Comparison of ENCODE assay signal across 1 cellular context in genomic region chr20:44746367-44747165, GRCh38.
TF ChIP-seq lines count a peak whose summit lies in the region.

No MANE protein-coding gene starts in this region.

TF ChIP-seq in H1, 55 proteins besides CTCF, POLR2A, EP300 and RAD21 (continued from another document):
- TF ChIP-seq CHD7 (IDR thresholded peaks at IDR 0.05; ENCODE audit: insufficient replicate concordance, low read length): no peak
- no peak for TF ChIP-seq ATF3 (IDR thresholded peaks at IDR 0.05; ENCODE audit: insufficient read depth, low read depth, low read length)
- no peak for TF ChIP-seq ASH2L (IDR thresholded peaks at IDR 0.05; ENCODE audit: low read length)
- no peak for TF ChIP-seq EGR1 (IDR thresholded peaks at IDR 0.05; ENCODE audit: borderline replicate concordance, low read depth, low read length)
- TF ChIP-seq SAP30 (IDR thresholded peaks at IDR 0.05; ENCODE audit: insufficient read depth, insufficient replicate concordance, low read length): no peak
- peak; percentile 99 for TF ChIP-seq KDM1A (IDR thresholded peaks at IDR 0.05; ENCODE audit: borderline replicate concordance, low read length)
- TF ChIP-seq FOSL1 (IDR thresholded peaks at IDR 0.05; ENCODE audit: insufficient read depth, low read depth, low read length): no peak
- TF ChIP-seq SP4 (IDR thresholded peaks at IDR 0.05; ENCODE audit: low read length): no peak
- TF ChIP-seq JUND (IDR thresholded peaks at IDR 0.05; ENCODE audit: low read length): no peak
- TF ChIP-seq MAFK (IDR thresholded peaks at IDR 0.05; ENCODE audit: low read depth, low read length): no peak
- peak; percentile 42 for TF ChIP-seq EZH2 (IDR thresholded peaks at IDR 0.05; ENCODE audit: low read depth, low read length, severe bottlenecking)
- no peak for TF ChIP-seq ZNF274 (IDR thresholded peaks at IDR 0.05; ENCODE audit: borderline replicate concordance, extremely low read depth, low read length)
- TF ChIP-seq CBX5 (IDR thresholded peaks at IDR 0.05; ENCODE audit: low read depth, low read length): no peak
- no peak for TF ChIP-seq CHD1 (IDR thresholded peaks at IDR 0.05; ENCODE audit: low read depth, low read length)
- no peak for TF ChIP-seq GTF2F1 (IDR thresholded peaks at IDR 0.05; ENCODE audit: borderline replicate concordance, low read depth, low read length)
- peak in 1 of 2 experiments; percentile 94; a peak in 1 of 4 replicates for TF ChIP-seq HDAC2 (IDR thresholded peaks at IDR 0.05; ENCODE audit: borderline replicate concordance in 1 of 2, low read depth in 2 of 2, low read length in 2 of 2)
- TF ChIP-seq CEBPB (IDR thresholded peaks at IDR 0.05; ENCODE audit: low read depth, low read length): 0 out of 2 replicates have a peak, but pooled peaks have one; percentile 2
- no peak for TF ChIP-seq E2F6 (IDR thresholded peaks at IDR 0.05)
- no peak for TF ChIP-seq TAF7 (optimal IDR thresholded peaks at IDR 0.05; ENCODE audit: borderline replicate concordance, low read depth, low read length)
